8 cellular contexts compared by ENCODE assay signal in the genomic region with DNA sequence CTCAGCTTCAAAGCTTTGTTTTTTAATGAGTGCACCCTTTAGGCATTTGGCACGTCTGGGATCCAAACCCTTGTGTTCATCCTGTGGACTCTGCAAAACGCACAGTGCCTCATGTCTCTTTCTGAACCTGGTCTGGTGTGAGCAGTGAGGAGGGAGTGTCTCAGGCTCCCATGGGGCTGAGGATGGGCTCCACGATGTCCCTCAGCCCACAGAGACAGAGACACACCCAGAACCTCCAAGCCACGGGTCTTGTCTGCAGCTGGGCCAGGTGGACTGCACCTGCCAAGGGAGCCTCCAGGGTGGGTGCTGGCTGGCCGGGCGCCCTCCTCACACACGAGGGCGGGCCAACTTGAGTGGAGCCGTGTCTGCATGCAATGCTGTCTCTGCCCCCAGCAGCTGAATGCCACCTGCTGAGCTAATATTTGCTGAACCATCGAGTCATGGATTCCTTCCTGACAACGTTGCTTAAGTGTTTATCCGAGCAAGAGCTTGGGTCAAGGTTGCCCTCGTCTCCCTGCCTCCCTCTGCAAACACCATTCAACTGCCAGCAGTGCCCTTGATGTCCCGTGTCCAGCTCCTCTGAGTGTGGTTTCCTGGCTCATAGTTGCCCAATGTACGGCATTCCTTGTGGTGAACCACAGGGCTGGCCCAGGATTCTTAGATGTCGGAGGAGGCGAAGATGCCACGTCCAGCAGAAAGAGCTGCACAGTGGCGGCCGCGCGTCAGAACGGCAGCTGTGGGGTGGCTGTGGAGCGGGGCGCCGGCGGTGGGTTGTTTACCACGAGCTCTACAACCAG. TPM values are rescaled to one million over a fixed set of nuclear protein-coding genes. Genes with fewer than 3 reads are reported as not detected.
DNase-seq lines count a peak whose midpoint lies in the region; ATAC-seq and TF ChIP-seq lines count a peak whose summit lies in the region.

No MANE protein-coding gene starts in this region.

- H3K9me3 ChIP-seq in hepatocyte (ENCODE audit: low read depth), result no peaks in the 10 kb centered on the region

- H3K27ac ChIP-seq in brain microvascular endothelial cell, result no peak overlapping the region
- no peak overlapping the region for H3K27ac ChIP-seq in hepatocyte

- no peaks in the 10 kb centered on the region for H3K79me2 ChIP-seq in hepatocyte

- no peak for TF ChIP-seq CTCF in brain microvascular endothelial cell (IDR thresholded peaks at IDR 0.05; ENCODE audit: low read depth, low read length, missing control alignments)
- no peak for TF ChIP-seq CTCF in hepatocyte (IDR thresholded peaks at IDR 0.05; ENCODE audit: poor library complexity)

- WGBS in hepatocyte (ENCODE audit: low lambda C conversion rate, missing lambda C conversion rate), result 80% methylated on average over 28 of the region's 28 CpGs

- no peak overlapping the region for H3K4me2 ChIP-seq in hepatocyte

- DNase-seq in EL (peak; percentile 82), NCI-H1105 (lab: John Stamatoyannopoulos, UW) (peak; percentile 67), brain microvascular endothelial cell (peak; percentile 37), non-pigmented ciliary epithelial cell (ENCODE audit: low read depth) (peak; percentile 20), hepatocyte (ENCODE audit: low spot score) (no peak), NK-92 (lab: John Stamatoyannopoulos, UW; ENCODE audit: unreplicated experiment) (no peak)

- H3K4me3 ChIP-seq in brain microvascular endothelial cell (ENCODE audit: low read depth, low read length) (no peak overlapping the region), hepatocyte (no peak overlapping the region)

- H3K4me1 ChIP-seq in hepatocyte (ENCODE audit: insufficient read depth), result no peaks in the 10 kb centered on the region

- in situ Hi-C loops in brain microvascular endothelial cell (cut with HindIII; ENCODE audit: low pct_ligation_motif_present, low sequenced_read_pairs), result no loop called here

- no peaks in the 10 kb centered on the region for H4K20me1 ChIP-seq in hepatocyte (ENCODE audit: insufficient read depth, poor library complexity, severe bottlenecking)

- no peak for ATAC-seq in GM21619 (IDR thresholded peaks at IDR 0.05; ENCODE audit: unreplicated experiment)
- ATAC-seq in HG03457 (IDR thresholded peaks at IDR 0.05; ENCODE audit: unreplicated experiment), result no peak

- H3K27me3 ChIP-seq in brain microvascular endothelial cell (replicated peaks), result peaks cover 39% of the 10 kb centered on the region
- H3K27me3 ChIP-seq in hepatocyte, result no peaks in the 10 kb centered on the region

- no peak overlapping the region for H2AFZ ChIP-seq in hepatocyte

- H3K36me3 ChIP-seq in brain microvascular endothelial cell (replicated peaks) (no peaks in the 10 kb centered on the region), hepatocyte (replicated peaks; ENCODE audit: insufficient read depth, low read depth) (no peaks in the 10 kb centered on the region)

- H3K9me2 ChIP-seq in hepatocyte (replicated peaks; ENCODE audit: insufficient read depth), result no peaks in the 10 kb centered on the region

RNA-seq across cellular contexts. Expression of gene LPCAT1, which starts 31.4 kb away (rescaled TPM):
- 44.1 and 46.7 TPM in 2 replicates for total RNA-seq in hepatocyte
- 56.0 and 75.7 TPM in 2 replicates for polyA plus RNA-seq in hepatocyte

Comparison
In these comparisons a context has a peak if more than half of its experiments do, and no peak if none do; other contexts are left out.
1. DNase-seq: peak in EL (single experiment), NCI-H1105 (single experiment), brain microvascular endothelial cell (single experiment) and non-pigmented ciliary epithelial cell (single experiment); none in hepatocyte (single experiment) and NK-92 (single experiment).